In the genomic region with DNA sequence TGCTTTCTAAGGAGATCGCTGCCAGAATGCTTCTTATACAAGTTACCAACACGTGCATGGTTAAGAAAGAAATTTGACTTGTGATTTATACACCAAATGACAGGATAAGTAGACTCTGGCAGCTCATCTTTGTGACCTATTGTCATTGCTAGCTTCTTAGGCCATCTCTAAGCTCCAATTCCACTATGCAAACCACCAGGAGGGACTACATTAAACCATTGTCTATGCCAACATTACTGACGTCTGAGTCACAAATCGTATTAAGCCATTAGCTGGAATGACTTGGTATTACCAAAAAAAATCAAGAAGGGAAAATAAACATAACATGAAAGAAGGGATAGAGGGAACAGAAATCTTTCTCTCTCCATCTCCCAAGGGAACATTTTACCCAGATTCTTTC, we compare ENCODE assay signal across 12 cellular contexts.
DNase-seq lines count a peak whose midpoint lies in the region; ATAC-seq and TF ChIP-seq lines count a peak whose summit lies in the region.
"Had no signal": no experiment of that assay in that cellular context is flagged by ENCODE, and none has a peak within 500 bp of the region (broad histone marks: within the 10 kb centered on the region; RNA-seq: fewer than 3 reads in every experiment).

No MANE protein-coding gene starts in this region.

- POLR2A ChIA-PET in HEK293T (lab: Yijun Ruan, JAX) = no interaction called here

- ATAC-seq in RWPE2 (ENCODE audit: low read depth) (peak; percentile 40; the same call in 1 of the 3 replicates), GM21619 (IDR thresholded peaks at IDR 0.05; ENCODE audit: unreplicated experiment) (no peak), GM21723 (IDR thresholded peaks at IDR 0.05; ENCODE audit: unreplicated experiment) (no peak)
- ATAC-seq: left lobe of liver had no signal

- H3K4me3 ChIP-seq in RWPE2 (ENCODE audit: severe bottlenecking) (no peak overlapping the region), skeletal muscle cell (ENCODE audit: low read depth, low read length) (no peak overlapping the region)
- H3K4me3 ChIP-seq: upper lobe of left lung had no signal

- no peak for TF ChIP-seq CTCF in RWPE2 (IDR thresholded peaks at IDR 0.05; ENCODE audit: poor library complexity, severe bottlenecking)

- H3K4me1 ChIP-seq in RWPE2 (ENCODE audit: insufficient read depth, poor library complexity, severe bottlenecking) = no peaks in the 10 kb centered on the region
- H3K4me1 ChIP-seq: upper lobe of left lung had no signal

- H3K27me3 ChIP-seq in RWPE2 (ENCODE audit: insufficient read depth, poor library complexity, severe bottlenecking) = no peaks in the 10 kb centered on the region
- H3K27me3 ChIP-seq: upper lobe of left lung had no signal

- H3K27ac ChIP-seq in RWPE2 (ENCODE audit: poor library complexity, severe bottlenecking) = no peak overlapping the region
- H3K27ac ChIP-seq: upper lobe of left lung had no signal

- H3K9me3 ChIP-seq in RWPE2 (ENCODE audit: severe bottlenecking) = no peaks in the 10 kb centered on the region
- H3K9me3 ChIP-seq: upper lobe of left lung had no signal

- peaks cover 48% of the 10 kb centered on the region for H3K36me3 ChIP-seq in RWPE2 (ENCODE audit: low read depth)

- CTCF ChIA-PET in HEK293T (lab: Yijun Ruan, JAX) = no interaction called here

- DNase-seq in GM04504 (ENCODE audit: low read depth) = peak; percentile 17
- no peak for DNase-seq in RWPE2 (ENCODE audit: low spot score)
- DNase-seq in fibroblast of peridontal ligament (ENCODE audit: extremely low read depth) = peak; percentile 79
- peak; percentile 45 for DNase-seq in skeletal muscle cell (ENCODE audit: low read depth)
- no peak for DNase-seq in middle frontal gyrus (ENCODE audit: extremely low spot score, low spot score)
- DNase-seq in HEK293T (ENCODE audit: extremely low spot score) = no peak
- DNase-seq: activated CD4-positive, alpha-beta T cell treated with anti-CD3 and anti-CD28 coated beads, Interleukin-2, amount 10 ng/mL, durations not matched to agents 7 days and 5 days; NCI-H526; upper lobe of left lung had no signal

TF ChIP-seq in HEK293T, 16 proteins besides CTCF, POLR2A, EP300 and RAD21:
- no peak for TF ChIP-seq FOXK2 (IDR thresholded peaks at IDR 0.05)
- no peak for TF ChIP-seq FOXA1 (IDR thresholded peaks at IDR 0.05)
- no peak for TF ChIP-seq ZNF384 (IDR thresholded peaks at IDR 0.05)
- no peak for TF ChIP-seq SUZ12 (IDR thresholded peaks at IDR 0.05)
- TF ChIP-seq FOXM1 (IDR thresholded peaks at IDR 0.05; ENCODE audit: borderline replicate concordance) = no peak
- TF ChIP-seq BHLHE40 (IDR thresholded peaks at IDR 0.05; ENCODE audit: borderline replicate concordance) = no peak
- no peak for TF ChIP-seq ELF4 (IDR thresholded peaks at IDR 0.05)
- no peak for TF ChIP-seq ARNT (IDR thresholded peaks at IDR 0.05)
- no peak for TF ChIP-seq L3MBTL2 (conservative IDR thresholded peaks at IDR 0.05)
- TF ChIP-seq NFRKB (IDR thresholded peaks at IDR 0.05) = no peak
- TF ChIP-seq, protein P1, sequence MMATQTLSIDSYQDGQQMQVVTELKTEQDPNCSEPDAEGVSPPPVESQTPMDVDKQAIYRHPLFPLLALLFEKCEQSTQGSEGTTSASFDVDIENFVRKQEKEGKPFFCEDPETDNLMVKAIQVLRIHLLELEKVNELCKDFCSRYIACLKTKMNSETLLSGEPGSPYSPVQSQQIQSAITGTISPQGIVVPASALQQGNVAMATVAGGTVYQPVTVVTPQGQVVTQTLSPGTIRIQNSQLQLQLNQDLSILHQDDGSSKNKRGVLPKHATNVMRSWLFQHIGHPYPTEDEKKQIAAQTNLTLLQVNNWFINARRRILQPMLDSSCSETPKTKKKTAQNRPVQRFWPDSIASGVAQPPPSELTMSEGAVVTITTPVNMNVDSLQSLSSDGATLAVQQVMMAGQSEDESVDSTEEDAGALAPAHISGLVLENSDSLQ (IDR thresholded peaks at IDR 0.05) = no peak
- TF ChIP-seq SP1 (IDR thresholded peaks at IDR 0.05) = no peak
- TF ChIP-seq HDGF (IDR thresholded peaks at IDR 0.05; ENCODE audit: borderline replicate concordance) = no peak
- no peak for TF ChIP-seq LEF1 (IDR thresholded peaks at IDR 0.05; ENCODE audit: borderline replicate concordance)
- TF ChIP-seq TARDBP (IDR thresholded peaks at IDR 0.05) = no peak
- no peak for TF ChIP-seq CTBP1 (IDR thresholded peaks at IDR 0.05; ENCODE audit: borderline replicate concordance)
TF ChIP-seq in HEK293T: peak in this region for 0.

Comparison
In these comparisons a context has a peak if more than half of its experiments do, and no peak if none do; other contexts are left out.
1. DNase-seq: peak in GM04504 (single experiment), fibroblast of peridontal ligament (single experiment) and skeletal muscle cell (single experiment); none in RWPE2 (single experiment), middle frontal gyrus (single experiment) and HEK293T (single experiment).